In the genomic region with DNA sequence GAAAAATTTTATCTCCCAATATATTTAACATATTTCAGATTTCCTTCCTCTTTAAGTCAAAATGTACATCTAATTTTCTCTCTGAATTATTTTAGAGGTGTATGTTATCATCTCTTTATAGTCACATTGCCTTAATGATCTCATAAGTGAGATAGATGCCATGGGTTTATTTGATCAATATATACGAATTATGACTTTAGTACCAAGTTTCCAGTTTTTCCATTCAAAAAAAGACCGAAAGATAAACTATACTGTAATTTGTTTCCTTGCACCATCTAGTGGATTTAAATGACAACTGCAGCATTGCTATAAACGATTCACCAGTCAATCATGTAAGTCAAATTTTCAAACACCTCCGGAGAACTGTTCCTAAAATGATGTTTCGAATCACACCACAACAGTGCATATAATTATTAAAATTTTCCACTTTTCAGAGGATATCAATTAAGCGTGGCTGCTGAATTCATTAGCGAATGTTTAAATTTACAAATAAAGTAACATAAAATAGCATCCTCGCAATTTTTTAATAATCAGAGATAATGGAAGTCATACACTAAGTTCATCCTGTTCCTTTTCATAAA, we compare ENCODE assay signal across 8 cellular contexts. TPM values are rescaled to one million over a fixed set of nuclear protein-coding genes. Genes with fewer than 3 reads are reported as not detected.
A peak's percentile ranks its signal among the peaks of the same experiment; 100 is the strongest.
DNase-seq lines count a peak whose midpoint lies in the region; ATAC-seq and TF ChIP-seq lines count a peak whose summit lies in the region.

No MANE protein-coding gene starts in this region.

- H3K27me3 ChIP-seq in adipocyte (replicated peaks; ENCODE audit: control insufficient read depth, insufficient read depth, low read length) (no peaks in the 10 kb centered on the region), heart right ventricle (peaks cover 0 to 2% (median 0%) of the 10 kb centered on the region in 7 donors), prostate gland (replicated peaks; ENCODE audit: insufficient read depth) (no peaks in the 10 kb centered on the region)

- H3K4me1 ChIP-seq in adipocyte (ENCODE audit: control insufficient read depth, insufficient read depth, low read length) (peaks cover 34% of the 10 kb centered on the region), heart right ventricle (peaks cover 5 to 44% (median 41%) of the 10 kb centered on the region in 9 donors), prostate gland (replicated peaks) (peaks cover 5% of the 10 kb centered on the region)

- H3K36me3 ChIP-seq in adipocyte (ENCODE audit: control insufficient read depth, insufficient read depth, low read length, severe bottlenecking) (peaks cover 8% of the 10 kb centered on the region), heart right ventricle (peaks cover 0 to 16% (median 0%) of the 10 kb centered on the region in 9 donors), prostate gland (no peaks in the 10 kb centered on the region)

- peak overlapping the region; percentile 97 for H3K9ac ChIP-seq in adipocyte (ENCODE audit: low read length)

- DNase-seq in DMS53 (lab: John Stamatoyannopoulos, UW) (peak; percentile 88), NCI-H524 (lab: John Stamatoyannopoulos, UW) (peak; percentile 45 to 74), adipocyte (ENCODE audit: low read depth) (peak; percentile 88), heart right ventricle (no peak), prostate gland (ENCODE audit: low spot score) (no peak), T-helper 9 cell (no peak)

- intact Hi-C loops in heart right ventricle (cut with DNase I), result no loop called here
- intact Hi-C loops in prostate gland (cut with DNase I), result no loop called here

- no peak for TF ChIP-seq POLR2A in prostate gland (IDR thresholded peaks at IDR 0.05)

- WGBS in heart right ventricle, 2 donors, result 1% methylated on average over 8 of the region's 8 CpGs
- 1% methylated on average over 8 of the region's 8 CpGs for WGBS in prostate gland

- H3K27ac ChIP-seq in heart right ventricle (peak overlapping the region; percentile 85 to 98 (median 93)), prostate gland (peak overlapping the region; percentile 93 to 94)

- H3K9me3 ChIP-seq in adipocyte (ENCODE audit: control insufficient read depth, low read length) (no peaks in the 10 kb centered on the region), heart right ventricle (no peaks in the 10 kb centered on the region), prostate gland (no peaks in the 10 kb centered on the region)

- ATAC-seq in GM19463 (IDR thresholded peaks at IDR 0.05; ENCODE audit: unreplicated experiment), result peak; percentile 39
- peak; percentile 39 for ATAC-seq in HG03469 (IDR thresholded peaks at IDR 0.05; ENCODE audit: unreplicated experiment)
- peak in 6 of 8 donors; percentile 17 to 48 (median 34) for ATAC-seq in heart right ventricle

- peak overlapping the region; percentile 94 for H3K4me3 ChIP-seq in adipocyte (ENCODE audit: low read length)
- H3K4me3 ChIP-seq in heart right ventricle, result peak overlapping the region; percentile 56 to 93 (median 73)
- peak overlapping the region; percentile 72 to 81 for H3K4me3 ChIP-seq in prostate gland

- TF ChIP-seq CTCF in heart right ventricle (IDR thresholded peaks at IDR 0.05), result peak; percentile 46 to 86 (median 73)
- TF ChIP-seq CTCF in prostate gland (IDR thresholded peaks at IDR 0.05), result peak; percentile 25 to 80 (median 64)

RNA-seq across cellular contexts. Expression of a gene that starts 0.4 kb away (rescaled TPM):
- total RNA-seq in heart right ventricle, result 10 to 100 TPM; 20.7 to 25.9 (median 22.3) TPM
- 10 to 100 TPM in 1 of 2 donors, 1 to 10 TPM in 1; 5.6 to 10.9 TPM for polyA plus RNA-seq in heart right ventricle
- 10 to 100 TPM; 28.2 to 37.3 TPM for total RNA-seq in prostate gland

Comparison
In these comparisons a context has a peak if more than half of its experiments do, and no peak if none do; other contexts are left out.
1. DNase-seq: peak in DMS53 (single experiment), NCI-H524 (2 of 2) and adipocyte (single experiment); none in heart right ventricle (0 of 2), prostate gland (single experiment) and T-helper 9 cell (single experiment).
2. Peak in every context shown above with its lines, with median percentiles within 50 percentile points of each other: ATAC-seq and H3K4me3 ChIP-seq.